ENCODE assay signal across 9 cellular contexts in the genomic region with DNA sequence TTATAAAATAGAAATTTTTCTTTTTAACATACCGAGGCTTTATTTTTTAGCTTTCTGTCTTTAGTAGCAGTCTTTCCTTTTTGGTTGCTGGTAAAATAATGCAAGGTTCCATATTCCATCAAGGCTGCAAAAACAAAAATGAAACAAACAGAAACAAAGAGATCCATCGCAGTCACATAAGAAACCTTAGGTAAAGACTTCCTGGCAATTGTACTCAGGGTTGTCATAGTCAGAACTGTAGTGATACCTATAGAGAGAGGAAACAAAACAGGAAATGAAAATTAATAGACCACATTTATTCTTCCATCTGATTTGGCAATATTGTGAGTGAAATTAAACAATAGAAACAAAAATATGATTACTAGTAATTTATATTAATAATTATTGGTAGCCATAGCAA.
"Had no signal": no experiment of that assay in that cellular context is flagged by ENCODE, and none has a peak within 500 bp of the region (broad histone marks: within the 10 kb centered on the region; RNA-seq: fewer than 3 reads in every experiment).

No MANE protein-coding gene starts in this region.

- H3K4me1 ChIP-seq: HAP-1 had no signal

- H2AFZ ChIP-seq: GM23248, GM23338 had no signal

- H3K4me3 Mint-ChIP-seq: GM23338, H9, HFFc6 had no signal

- ATAC-seq: GM23338, HCT116 had no signal

- DNase-seq: GM23248, GOT3, H7, H9, HCEC 1CT, HFFc6 had no signal

- H3K27ac Mint-ChIP-seq: GM23338, H9, HFFc6 had no signal

- H3K9ac ChIP-seq: GM23248 had no signal

- H3K9me3 Mint-ChIP-seq: H9 had no signal

- H3K4me1 Mint-ChIP-seq: GM23338 had no signal

- H3K36me3 ChIP-seq: HAP-1 had no signal

- H3K4me2 ChIP-seq: GM23338 had no signal

- H3K9me3 ChIP-seq: HAP-1 had no signal

- H3K4me3 ChIP-seq: GM23248, GM23338, HAP-1 had no signal

- H3K27ac ChIP-seq: GM23248 had no signal
